22 cellular contexts compared by ENCODE assay signal in the genomic region with DNA sequence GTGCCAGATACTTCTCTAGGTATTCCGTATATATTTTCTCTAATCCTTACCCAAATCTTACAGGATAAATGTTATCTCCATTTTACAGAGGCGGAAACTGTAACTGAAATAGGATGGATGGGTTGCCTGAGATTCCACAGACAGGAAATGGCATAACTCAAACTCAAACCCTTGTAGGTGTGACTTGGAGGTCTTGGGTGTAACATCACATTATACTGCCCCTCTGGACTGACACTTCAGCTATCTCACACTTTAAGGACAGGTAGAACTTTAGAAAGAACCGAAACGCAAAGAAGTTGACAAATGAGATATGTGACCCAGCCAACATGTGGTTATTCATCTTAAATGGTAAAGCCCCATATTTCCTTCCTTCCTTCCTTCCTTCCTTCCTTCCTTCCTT.
"Had no signal": no experiment of that assay in that cellular context is flagged by ENCODE, and none has a peak within 500 bp of the region (broad histone marks: within the 10 kb centered on the region; RNA-seq: fewer than 3 reads in every experiment).

No MANE protein-coding gene starts in this region.

- H3K9me3 ChIP-seq: SJSA1, SK-N-SH had no signal

- H3K27ac ChIP-seq: SJSA1 had no signal

- H3K27me3 ChIP-seq: SJSA1 had no signal

- H3K4me1 ChIP-seq: SJSA1 had no signal

- H3K36me3 ChIP-seq: SJSA1 had no signal

- DNase-seq: Karpas-422, KG1, MM.1S, NCI-H1092 treated with DMSO at 0.1 percent for 48 hours, NCI-H1417, NCI-H146, NCI-H1694 treated with DMSO at 0.1 percent for 48 hours, NCI-H1930, NCI-H2081 treated with DMSO at 0.1 percent for 48 hours, NCI-H2171, NCI-H226, NCI-H446, NCI-H510A, NCI-H524 treated with DMSO at 0.1 percent for 48 hours, NCI-H69, NCI-H774, Right ventricle myocardium superior, RPMI8226, SIG-M5, SK-N-SH had no signal

- FAIRE-seq: RCC 7860 had no signal

- H3K4me3 ChIP-seq: SJSA1 had no signal

- H3K9ac ChIP-seq: SK-N-SH had no signal

- H3K4me2 ChIP-seq: SK-N-SH had no signal
